25 cellular contexts compared by ENCODE assay signal in the genomic region with DNA sequence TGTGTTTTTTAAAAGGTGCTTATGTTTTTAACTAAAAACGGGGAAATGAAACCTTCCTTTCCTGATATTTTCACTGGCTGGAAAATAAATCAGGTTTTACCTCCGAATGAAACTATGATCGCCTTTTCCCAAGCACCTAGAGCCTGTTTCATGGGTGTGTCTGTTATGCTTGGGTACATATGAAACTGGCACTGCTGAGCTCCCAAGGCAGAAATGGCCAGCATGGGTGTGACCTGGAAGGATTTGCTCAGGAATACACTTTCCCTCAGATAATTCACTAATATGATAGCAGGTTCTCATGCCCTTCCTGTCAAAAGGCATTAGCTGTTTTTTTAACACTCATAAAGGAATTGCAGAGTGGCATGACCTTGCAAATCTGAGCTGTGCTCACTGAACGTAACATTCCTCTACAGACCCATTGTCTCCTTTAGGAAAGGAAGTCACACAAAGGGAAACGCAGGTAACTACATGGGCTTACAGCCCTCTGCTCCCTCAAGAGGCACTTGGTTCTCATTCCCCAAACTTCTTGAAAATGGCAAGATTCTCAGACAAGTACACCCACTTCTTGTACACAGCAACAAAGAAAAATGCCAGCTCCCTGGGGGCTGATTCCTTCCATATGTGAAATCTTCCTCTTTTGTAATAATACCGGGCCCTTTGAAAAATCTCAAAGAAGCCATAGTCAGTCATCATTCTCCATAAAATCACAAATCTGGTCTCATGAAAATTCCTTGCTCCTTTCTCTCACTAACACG.
DNase-seq lines count a peak whose midpoint lies in the region; ATAC-seq and TF ChIP-seq lines count a peak whose summit lies in the region.
"Had no signal": no experiment of that assay in that cellular context is flagged by ENCODE, and none has a peak within 500 bp of the region (broad histone marks: within the 10 kb centered on the region; RNA-seq: fewer than 3 reads in every experiment).

No MANE protein-coding gene starts in this region.

- H3K36me3 Mint-ChIP-seq in type B pancreatic cell, result no peaks in the 10 kb centered on the region
- H3K36me3 Mint-ChIP-seq: CD14-positive monocyte had no signal

- H2AFZ ChIP-seq in MM.1S (ENCODE audit: low read length), result no peak overlapping the region

- H3K4me1 ChIP-seq in mucosa of descending colon (ENCODE audit: low read depth), result peaks cover 13% of the 10 kb centered on the region
- peaks cover 0 to 6% of the 10 kb centered on the region in 2 donors for H3K4me1 ChIP-seq in adrenal gland (replicated peaks in 1 of 2)
- H3K4me1 ChIP-seq in MM.1S (ENCODE audit: low read length), result no peaks in the 10 kb centered on the region
- H3K4me1 ChIP-seq: right atrium auricular region had no signal

- H3F3A ChIP-seq in MM.1S (ENCODE audit: insufficient read depth, low read length), result no peaks in the 10 kb centered on the region

- peak overlapping the region; percentile 30 for H3K27ac Mint-ChIP-seq in type B pancreatic cell
- H3K27ac Mint-ChIP-seq: activated B cell treated with CpG ODN at 0.5 μM for 24 hours; activated CD8-positive, alpha-beta T cell treated with anti-CD3 and anti-CD28 coated beads for 36 hours; CD14-positive monocyte had no signal

- no peaks in the 10 kb centered on the region for H4K20me1 ChIP-seq in MM.1S (ENCODE audit: insufficient read depth, low read length)

- H3K36me3 ChIP-seq in mucosa of descending colon (ENCODE audit: low read depth) (no peaks in the 10 kb centered on the region), adrenal gland (replicated peaks in 1 of 2) (no peaks in the 10 kb centered on the region), MM.1S (replicated peaks; ENCODE audit: insufficient read depth, low read length) (no peaks in the 10 kb centered on the region)
- H3K36me3 ChIP-seq: left ventricle myocardium inferior, right atrium auricular region had no signal

- H3K4me3 Mint-ChIP-seq in type B pancreatic cell, result peak overlapping the region; percentile 23
- H3K4me3 Mint-ChIP-seq: activated B cell treated with CpG ODN at 0.5 μM for 24 hours; activated CD8-positive, alpha-beta T cell treated with anti-CD3 and anti-CD28 coated beads for 36 hours; CD14-positive monocyte had no signal

- no peak overlapping the region for H3K4me2 ChIP-seq in MM.1S (ENCODE audit: low read depth, low read length)

- ATAC-seq in mucosa of descending colon, result peak; percentile 88
- ATAC-seq in left lobe of liver, result no peak
- ATAC-seq: activated CD8-positive, alpha-beta T cell treated with anti-CD3 and anti-CD28 coated beads for 36 hours had no signal

- no peak overlapping the region for H3K9ac ChIP-seq in MM.1S (ENCODE audit: low read length)

- H3K27me3 Mint-ChIP-seq in type B pancreatic cell, result no peaks in the 10 kb centered on the region
- H3K27me3 Mint-ChIP-seq: activated CD8-positive, alpha-beta T cell treated with anti-CD3 and anti-CD28 coated beads for 36 hours had no signal

- H3K9me2 ChIP-seq in MM.1S (replicated peaks; ENCODE audit: insufficient read depth, low read length), result no peaks in the 10 kb centered on the region

- DNase-seq in NCI-H748 (lab: John Stamatoyannopoulos, UW; ENCODE audit: unreplicated experiment) (peak; percentile 5), NCI-H748 treated with DMSO at 0.1 percent for 48 hours (lab: John Stamatoyannopoulos, UW) (no peak), epithelial cell of esophagus (ENCODE audit: low read depth) (peak; percentile 51), mucosa of descending colon (peak; percentile 46 to 65 (median 49)), type B pancreatic cell (ENCODE audit: extremely low spot score, unreplicated experiment) (no peak), left lobe of liver (ENCODE audit: low spot score) (no peak), adrenal gland (no peak), MM.1S (no peak)
- DNase-seq: activated B cell treated with CpG ODN at 0.5 μM for 24 hours; activated CD8-positive, alpha-beta T cell treated with anti-CD3 and anti-CD28 coated beads for 36 hours; amniotic stem cell; central memory CD4-positive, alpha-beta T cell; effector CD4-positive, alpha-beta T cell; GDM1; glutamatergic neuron; GOT3; KG1; left ventricle myocardium inferior; MV-4-11; NCI-H1930; NCI-H446; substantia nigra; T-helper 9 cell had no signal

- 76 to 81% (median 80%) methylated on average over 7 of the region's 7 CpGs for WGBS in adrenal gland, 4 donors

- H3K27me3 ChIP-seq in adrenal gland (no peaks in the 10 kb centered on the region), MM.1S (replicated peaks; ENCODE audit: insufficient read depth, low read length) (no peaks in the 10 kb centered on the region)
- H3K27me3 ChIP-seq: right atrium auricular region had no signal

- intact Hi-C loops in mucosa of descending colon (cut with DNase I, micrococcal nuclease), result no loop called here
- intact Hi-C loops in adrenal gland (cut with DNase I), result no loop called here

- H3K9me3 ChIP-seq in mucosa of descending colon (no peaks in the 10 kb centered on the region), adrenal gland (replicated peaks in 1 of 3) (no peaks in the 10 kb centered on the region), MM.1S (replicated peaks; ENCODE audit: insufficient read depth, low read length) (no peaks in the 10 kb centered on the region)
- H3K9me3 ChIP-seq: right atrium auricular region had no signal

- no peak for TF ChIP-seq POLR2A in adrenal gland (IDR thresholded peaks at IDR 0.05)

- H3K79me2 ChIP-seq in MM.1S (ENCODE audit: low read length), result no peaks in the 10 kb centered on the region

- H3K9me3 Mint-ChIP-seq in type B pancreatic cell, result peaks cover 5% of the 10 kb centered on the region

- H3K4me3 ChIP-seq in epithelial cell of esophagus (ENCODE audit: low read length) (no peak overlapping the region), mucosa of descending colon (no peak overlapping the region), adrenal gland (no peak overlapping the region), MM.1S (ENCODE audit: low read length) (no peak overlapping the region)
- H3K4me3 ChIP-seq: left ventricle myocardium inferior, right atrium auricular region had no signal

- TF ChIP-seq CTCF in epithelial cell of esophagus (IDR thresholded peaks at IDR 0.05; ENCODE audit: insufficient read depth, low read depth, low read length, missing control alignments) (no peak), mucosa of descending colon (IDR thresholded peaks at IDR 0.05) (no peak), type B pancreatic cell (conservative IDR thresholded peaks at IDR 0.05) (no peak), adrenal gland (IDR thresholded peaks at IDR 0.05) (no peak), MM.1S (IDR thresholded peaks at IDR 0.05; ENCODE audit: low read length) (no peak)

- H3K4me1 Mint-ChIP-seq in type B pancreatic cell (ENCODE audit: unreplicated experiment), result peaks cover 22% of the 10 kb centered on the region
- H3K4me1 Mint-ChIP-seq: activated B cell treated with CpG ODN at 0.5 μM for 24 hours, CD14-positive monocyte had no signal

- no peak overlapping the region for H3K27ac ChIP-seq in adrenal gland
- H3K27ac ChIP-seq in MM.1S (ENCODE audit: low read length), result no peak overlapping the region
- H3K27ac ChIP-seq: left ventricle myocardium inferior, right atrium auricular region had no signal

Comparison
In these comparisons a context has a peak if more than half of its experiments do, and no peak if none do; other contexts are left out.
1. DNase-seq: peak in NCI-H748 (single experiment), epithelial cell of esophagus (single experiment) and mucosa of descending colon (3 of 3); none in NCI-H748 treated with DMSO at 0.1 percent for 48 hours (single experiment), type B pancreatic cell (single experiment), left lobe of liver (single experiment), adrenal gland (0 of 7) and MM.1S (single experiment).